Comparison of ENCODE assay signal across 19 cellular contexts in genomic region chr19:34539396-34539795, GRCh38.
"Had no signal": no experiment of that assay in that cellular context is flagged by ENCODE, and none has a peak within 500 bp of the region (broad histone marks: within the 10 kb centered on the region; RNA-seq: fewer than 3 reads in every experiment).

No MANE protein-coding gene starts in this region.

- DNase-seq: IMR-90, Karpas-422, KG1, MM.1S, NCI-H1092 treated with DMSO at 0.1 percent for 48 hours, NCI-H1436, NCI-H187, NCI-H2029 treated with DMSO at 0.1 percent for 48 hours, NCI-H2171 treated with DMSO at 0.1 percent for 48 hours, NCI-H345, NCI-H446 treated with DMSO at 0.1 percent for 48 hours, NCI-H510A treated with DMSO at 0.1 percent for 48 hours, NCI-H526, NCI-H82, PC-3, SHP77 had no signal

- ATAC-seq: HepG2, Panc1, PC-3, SK-N-SH treated with all-trans-retinoic acid at 6 μM for 48 hours had no signal
